In the genomic region with DNA sequence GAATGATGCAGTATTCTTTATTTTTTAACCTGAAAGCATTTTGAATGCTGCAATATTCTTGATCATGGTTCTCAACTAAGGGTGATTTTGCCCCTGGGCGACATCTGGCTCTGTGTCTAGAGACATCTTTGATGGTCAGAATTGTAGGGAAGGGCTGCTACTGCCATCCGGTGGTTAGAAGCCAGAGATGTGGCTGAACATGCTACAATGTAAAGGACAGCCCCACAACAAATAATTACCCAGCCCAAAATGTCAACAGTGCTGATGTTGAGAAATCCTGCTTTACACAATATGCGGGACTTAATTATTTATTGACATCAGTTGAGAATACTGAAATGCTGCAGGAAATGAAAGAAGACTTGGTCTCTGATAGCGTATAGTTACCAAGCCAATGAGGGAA, we compare ENCODE assay signal across 2 cellular contexts.
TF ChIP-seq lines count a peak whose summit lies in the region.

No MANE protein-coding gene starts in this region.

TF ChIP-seq in Ishikawa, 13 proteins besides CTCF, POLR2A, EP300 and RAD21 (continued from another document):
- TF ChIP-seq TAF1 (IDR thresholded peaks at IDR 0.05; ENCODE audit: low read depth): no peak
- TF ChIP-seq, protein P1, sequence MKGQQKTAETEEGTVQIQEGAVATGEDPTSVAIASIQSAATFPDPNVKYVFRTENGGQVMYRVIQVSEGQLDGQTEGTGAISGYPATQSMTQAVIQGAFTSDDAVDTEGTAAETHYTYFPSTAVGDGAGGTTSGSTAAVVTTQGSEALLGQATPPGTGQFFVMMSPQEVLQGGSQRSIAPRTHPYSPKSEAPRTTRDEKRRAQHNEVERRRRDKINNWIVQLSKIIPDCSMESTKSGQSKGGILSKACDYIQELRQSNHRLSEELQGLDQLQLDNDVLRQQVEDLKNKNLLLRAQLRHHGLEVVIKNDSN (IDR thresholded peaks at IDR 0.05): no peak
- TF ChIP-seq ZBTB7A (IDR thresholded peaks at IDR 0.05; ENCODE audit: low read depth): no peak
- no peak for TF ChIP-seq TCF12 (IDR thresholded peaks at IDR 0.05; ENCODE audit: low read depth)
- TF ChIP-seq CEBPB (IDR thresholded peaks at IDR 0.05): no peak
- TF ChIP-seq EGR1 (IDR thresholded peaks at IDR 0.05): no peak
- TF ChIP-seq, protein P2, sequence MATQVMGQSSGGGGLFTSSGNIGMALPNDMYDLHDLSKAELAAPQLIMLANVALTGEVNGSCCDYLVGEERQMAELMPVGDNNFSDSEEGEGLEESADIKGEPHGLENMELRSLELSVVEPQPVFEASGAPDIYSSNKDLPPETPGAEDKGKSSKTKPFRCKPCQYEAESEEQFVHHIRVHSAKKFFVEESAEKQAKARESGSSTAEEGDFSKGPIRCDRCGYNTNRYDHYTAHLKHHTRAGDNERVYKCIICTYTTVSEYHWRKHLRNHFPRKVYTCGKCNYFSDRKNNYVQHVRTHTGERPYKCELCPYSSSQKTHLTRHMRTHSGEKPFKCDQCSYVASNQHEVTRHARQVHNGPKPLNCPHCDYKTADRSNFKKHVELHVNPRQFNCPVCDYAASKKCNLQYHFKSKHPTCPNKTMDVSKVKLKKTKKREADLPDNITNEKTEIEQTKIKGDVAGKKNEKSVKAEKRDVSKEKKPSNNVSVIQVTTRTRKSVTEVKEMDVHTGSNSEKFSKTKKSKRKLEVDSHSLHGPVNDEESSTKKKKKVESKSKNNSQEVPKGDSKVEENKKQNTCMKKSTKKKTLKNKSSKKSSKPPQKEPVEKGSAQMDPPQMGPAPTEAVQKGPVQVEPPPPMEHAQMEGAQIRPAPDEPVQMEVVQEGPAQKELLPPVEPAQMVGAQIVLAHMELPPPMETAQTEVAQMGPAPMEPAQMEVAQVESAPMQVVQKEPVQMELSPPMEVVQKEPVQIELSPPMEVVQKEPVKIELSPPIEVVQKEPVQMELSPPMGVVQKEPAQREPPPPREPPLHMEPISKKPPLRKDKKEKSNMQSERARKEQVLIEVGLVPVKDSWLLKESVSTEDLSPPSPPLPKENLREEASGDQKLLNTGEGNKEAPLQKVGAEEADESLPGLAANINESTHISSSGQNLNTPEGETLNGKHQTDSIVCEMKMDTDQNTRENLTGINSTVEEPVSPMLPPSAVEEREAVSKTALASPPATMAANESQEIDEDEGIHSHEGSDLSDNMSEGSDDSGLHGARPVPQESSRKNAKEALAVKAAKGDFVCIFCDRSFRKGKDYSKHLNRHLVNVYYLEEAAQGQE (IDR thresholded peaks at IDR 0.05; ENCODE audit: low read depth): no peak
- TF ChIP-seq NFIC (IDR thresholded peaks at IDR 0.05): no peak
- no peak for TF ChIP-seq CREB1 (IDR thresholded peaks at IDR 0.05; ENCODE audit: low read depth)

TF ChIP-seq in HepG2, 621 proteins besides CTCF, POLR2A, EP300 and RAD21 (continues in another document):
- TF ChIP-seq, protein P3, sequence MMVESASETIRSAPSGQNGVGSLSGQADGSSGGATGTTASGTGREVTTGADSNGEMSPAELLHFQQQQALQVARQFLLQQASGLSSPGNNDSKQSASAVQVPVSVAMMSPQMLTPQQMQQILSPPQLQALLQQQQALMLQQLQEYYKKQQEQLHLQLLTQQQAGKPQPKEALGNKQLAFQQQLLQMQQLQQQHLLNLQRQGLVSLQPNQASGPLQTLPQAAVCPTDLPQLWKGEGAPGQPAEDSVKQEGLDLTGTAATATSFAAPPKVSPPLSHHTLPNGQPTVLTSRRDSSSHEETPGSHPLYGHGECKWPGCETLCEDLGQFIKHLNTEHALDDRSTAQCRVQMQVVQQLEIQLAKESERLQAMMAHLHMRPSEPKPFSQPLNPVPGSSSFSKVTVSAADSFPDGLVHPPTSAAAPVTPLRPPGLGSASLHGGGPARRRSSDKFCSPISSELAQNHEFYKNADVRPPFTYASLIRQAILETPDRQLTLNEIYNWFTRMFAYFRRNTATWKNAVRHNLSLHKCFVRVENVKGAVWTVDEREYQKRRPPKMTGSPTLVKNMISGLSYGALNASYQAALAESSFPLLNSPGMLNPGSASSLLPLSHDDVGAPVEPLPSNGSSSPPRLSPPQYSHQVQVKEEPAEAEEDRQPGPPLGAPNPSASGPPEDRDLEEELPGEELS (CRISPR knock-in tag; IDR thresholded peaks at IDR 0.05): peak; percentile 44; the same call in 1 of the 2 replicates
- TF ChIP-seq, protein P4, sequence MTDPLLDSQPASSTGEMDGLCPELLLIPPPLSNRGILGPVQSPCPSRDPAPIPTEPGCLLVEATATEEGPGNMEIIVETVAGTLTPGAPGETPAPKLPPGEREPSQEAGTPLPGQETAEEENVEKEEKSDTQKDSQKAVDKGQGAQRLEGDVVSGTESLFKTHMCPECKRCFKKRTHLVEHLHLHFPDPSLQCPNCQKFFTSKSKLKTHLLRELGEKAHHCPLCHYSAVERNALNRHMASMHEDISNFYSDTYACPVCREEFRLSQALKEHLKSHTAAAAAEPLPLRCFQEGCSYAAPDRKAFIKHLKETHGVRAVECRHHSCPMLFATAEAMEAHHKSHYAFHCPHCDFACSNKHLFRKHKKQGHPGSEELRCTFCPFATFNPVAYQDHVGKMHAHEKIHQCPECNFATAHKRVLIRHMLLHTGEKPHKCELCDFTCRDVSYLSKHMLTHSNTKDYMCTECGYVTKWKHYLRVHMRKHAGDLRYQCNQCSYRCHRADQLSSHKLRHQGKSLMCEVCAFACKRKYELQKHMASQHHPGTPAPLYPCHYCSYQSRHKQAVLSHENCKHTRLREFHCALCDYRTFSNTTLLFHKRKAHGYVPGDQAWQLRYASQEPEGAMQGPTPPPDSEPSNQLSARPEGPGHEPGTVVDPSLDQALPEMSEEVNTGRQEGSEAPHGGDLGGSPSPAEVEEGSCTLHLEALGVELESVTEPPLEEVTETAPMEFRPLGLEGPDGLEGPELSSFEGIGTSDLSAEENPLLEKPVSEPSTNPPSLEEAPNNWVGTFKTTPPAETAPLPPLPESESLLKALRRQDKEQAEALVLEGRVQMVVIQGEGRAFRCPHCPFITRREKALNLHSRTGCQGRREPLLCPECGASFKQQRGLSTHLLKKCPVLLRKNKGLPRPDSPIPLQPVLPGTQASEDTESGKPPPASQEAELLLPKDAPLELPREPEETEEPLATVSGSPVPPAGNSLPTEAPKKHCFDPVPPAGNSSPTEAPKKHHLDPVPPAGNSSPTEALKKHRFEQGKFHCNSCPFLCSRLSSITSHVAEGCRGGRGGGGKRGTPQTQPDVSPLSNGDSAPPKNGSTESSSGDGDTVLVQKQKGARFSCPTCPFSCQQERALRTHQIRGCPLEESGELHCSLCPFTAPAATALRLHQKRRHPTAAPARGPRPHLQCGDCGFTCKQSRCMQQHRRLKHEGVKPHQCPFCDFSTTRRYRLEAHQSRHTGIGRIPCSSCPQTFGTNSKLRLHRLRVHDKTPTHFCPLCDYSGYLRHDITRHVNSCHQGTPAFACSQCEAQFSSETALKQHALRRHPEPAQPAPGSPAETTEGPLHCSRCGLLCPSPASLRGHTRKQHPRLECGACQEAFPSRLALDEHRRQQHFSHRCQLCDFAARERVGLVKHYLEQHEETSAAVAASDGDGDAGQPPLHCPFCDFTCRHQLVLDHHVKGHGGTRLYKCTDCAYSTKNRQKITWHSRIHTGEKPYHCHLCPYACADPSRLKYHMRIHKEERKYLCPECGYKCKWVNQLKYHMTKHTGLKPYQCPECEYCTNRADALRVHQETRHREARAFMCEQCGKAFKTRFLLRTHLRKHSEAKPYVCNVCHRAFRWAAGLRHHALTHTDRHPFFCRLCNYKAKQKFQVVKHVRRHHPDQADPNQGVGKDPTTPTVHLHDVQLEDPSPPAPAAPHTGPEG (CRISPR knock-in tag; IDR thresholded peaks at IDR 0.05): no peak
- TF ChIP-seq HNRNPH1 (optimal IDR thresholded peaks at IDR 0.05; ENCODE audit: low read depth, low read length): no peak
- no peak for TF ChIP-seq HMGA1 (CRISPR knock-in tag; conservative IDR thresholded peaks at IDR 0.05)
- TF ChIP-seq, protein P5, sequence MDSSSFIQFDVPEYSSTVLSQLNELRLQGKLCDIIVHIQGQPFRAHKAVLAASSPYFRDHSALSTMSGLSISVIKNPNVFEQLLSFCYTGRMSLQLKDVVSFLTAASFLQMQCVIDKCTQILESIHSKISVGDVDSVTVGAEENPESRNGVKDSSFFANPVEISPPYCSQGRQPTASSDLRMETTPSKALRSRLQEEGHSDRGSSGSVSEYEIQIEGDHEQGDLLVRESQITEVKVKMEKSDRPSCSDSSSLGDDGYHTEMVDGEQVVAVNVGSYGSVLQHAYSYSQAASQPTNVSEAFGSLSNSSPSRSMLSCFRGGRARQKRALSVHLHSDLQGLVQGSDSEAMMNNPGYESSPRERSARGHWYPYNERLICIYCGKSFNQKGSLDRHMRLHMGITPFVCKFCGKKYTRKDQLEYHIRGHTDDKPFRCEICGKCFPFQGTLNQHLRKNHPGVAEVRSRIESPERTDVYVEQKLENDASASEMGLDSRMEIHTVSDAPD (CRISPR knock-in tag; IDR thresholded peaks at IDR 0.05): no peak
- TF ChIP-seq ZNF12 (CRISPR knock-in tag; IDR thresholded peaks at IDR 0.05): 0 out of 2 replicates have a peak, but pooled peaks have one; percentile 31
- no peak for TF ChIP-seq SIN3A (IDR thresholded peaks at IDR 0.05; ENCODE audit: borderline replicate concordance, low read depth, low read length)
- TF ChIP-seq ZNF180 (CRISPR knock-in tag; IDR thresholded peaks at IDR 0.05; ENCODE audit: borderline replicate concordance, low read depth): no peak
- no peak for TF ChIP-seq CC2D1A (CRISPR knock-in tag; IDR thresholded peaks at IDR 0.05)
- TF ChIP-seq MAZ (IDR thresholded peaks at IDR 0.05; ENCODE audit: borderline replicate concordance, low read depth, low read length): no peak
- no peak for TF ChIP-seq MAZ (CRISPR knock-in tag; IDR thresholded peaks at IDR 0.05; ENCODE audit: low read depth)
- TF ChIP-seq RFX3 (CRISPR knock-in tag; IDR thresholded peaks at IDR 0.05): no peak
- no peak for TF ChIP-seq RELA (CRISPR knock-in tag; IDR thresholded peaks at IDR 0.05)
- no peak for TF ChIP-seq SP4 (CRISPR knock-in tag; IDR thresholded peaks at IDR 0.05)
- no peak for TF ChIP-seq ARNT2 (CRISPR knock-in tag; IDR thresholded peaks at IDR 0.05; ENCODE audit: low read depth)
- TF ChIP-seq GATAD2A (CRISPR knock-in tag; IDR thresholded peaks at IDR 0.05): 0 out of 2 replicates have a peak, but pooled peaks have one; percentile 15
- TF ChIP-seq, protein P6, sequence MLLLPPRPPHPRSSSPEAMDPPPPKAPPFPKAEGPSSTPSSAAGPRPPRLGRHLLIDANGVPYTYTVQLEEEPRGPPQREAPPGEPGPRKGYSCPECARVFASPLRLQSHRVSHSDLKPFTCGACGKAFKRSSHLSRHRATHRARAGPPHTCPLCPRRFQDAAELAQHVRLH (CRISPR knock-in tag; IDR thresholded peaks at IDR 0.05; ENCODE audit: borderline replicate concordance, low read depth): no peak
- TF ChIP-seq, protein P7, sequence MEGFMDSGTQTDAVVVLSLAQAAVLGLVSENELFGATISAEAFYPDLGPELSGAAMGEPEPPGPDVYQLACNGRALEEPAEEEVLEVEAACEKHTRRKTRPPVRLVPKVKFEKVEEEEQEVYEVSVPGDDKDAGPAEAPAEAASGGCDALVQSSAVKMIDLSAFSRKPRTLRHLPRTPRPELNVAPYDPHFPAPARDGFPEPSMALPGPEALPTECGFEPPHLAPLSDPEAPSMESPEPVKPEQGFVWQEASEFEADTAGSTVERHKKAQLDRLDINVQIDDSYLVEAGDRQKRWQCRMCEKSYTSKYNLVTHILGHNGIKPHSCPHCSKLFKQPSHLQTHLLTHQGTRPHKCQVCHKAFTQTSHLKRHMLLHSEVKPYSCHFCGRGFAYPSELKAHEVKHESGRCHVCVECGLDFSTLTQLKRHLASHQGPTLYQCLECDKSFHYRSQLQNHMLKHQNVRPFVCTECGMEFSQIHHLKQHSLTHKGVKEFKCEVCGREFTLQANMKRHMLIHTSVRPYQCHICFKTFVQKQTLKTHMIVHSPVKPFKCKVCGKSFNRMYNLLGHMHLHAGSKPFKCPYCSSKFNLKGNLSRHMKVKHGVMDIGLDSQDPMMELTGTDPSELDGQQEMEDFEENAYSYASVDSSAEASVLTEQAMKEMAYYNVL (CRISPR knock-in tag; IDR thresholded peaks at IDR 0.05; ENCODE audit: borderline replicate concordance): no peak
- no peak for TF ChIP-seq KLF11 (CRISPR knock-in tag; IDR thresholded peaks at IDR 0.05)
- TF ChIP-seq, protein P8, sequence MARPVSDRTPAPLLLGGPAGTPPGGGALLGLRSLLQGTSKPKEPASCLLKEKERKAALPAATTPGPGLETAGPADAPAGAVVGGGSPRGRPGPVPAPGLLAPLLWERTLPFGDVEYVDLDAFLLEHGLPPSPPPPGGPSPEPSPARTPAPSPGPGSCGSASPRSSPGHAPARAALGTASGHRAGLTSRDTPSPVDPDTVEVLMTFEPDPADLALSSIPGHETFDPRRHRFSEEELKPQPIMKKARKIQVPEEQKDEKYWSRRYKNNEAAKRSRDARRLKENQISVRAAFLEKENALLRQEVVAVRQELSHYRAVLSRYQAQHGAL (CRISPR knock-in tag; IDR thresholded peaks at IDR 0.05; ENCODE audit: not compliant biosample characterization): no peak
- no peak for TF ChIP-seq ZNF331 (CRISPR knock-in tag; IDR thresholded peaks at IDR 0.05)
- no peak for TF ChIP-seq NFYB (CRISPR knock-in tag; IDR thresholded peaks at IDR 0.05)
- no peak for TF ChIP-seq FOXA1 (IDR thresholded peaks at IDR 0.05)
- peak; percentile 54 for TF ChIP-seq FOXA1 (CRISPR knock-in tag; IDR thresholded peaks at IDR 0.05)
- TF ChIP-seq SAP130 (CRISPR knock-in tag; IDR thresholded peaks at IDR 0.05; ENCODE audit: low read depth): no peak
- TF ChIP-seq CEBPG (CRISPR knock-in tag; IDR thresholded peaks at IDR 0.05): peak; percentile 28; the same call in 1 of the 2 replicates
- TF ChIP-seq SOX6 (IDR thresholded peaks at IDR 0.05): no peak
- TF ChIP-seq SOX6 (CRISPR knock-in tag; IDR thresholded peaks at IDR 0.05): peak; percentile 16; the same call in 1 of the 2 replicates
- TF ChIP-seq NBN (conservative IDR thresholded peaks at IDR 0.05): no peak
- no peak for TF ChIP-seq ZMAT3 (CRISPR knock-in tag; conservative IDR thresholded peaks at IDR 0.05)
- TF ChIP-seq PLRG1 (conservative IDR thresholded peaks at IDR 0.05): no peak
- no peak for TF ChIP-seq ZNF7 (CRISPR knock-in tag; IDR thresholded peaks at IDR 0.05)
- no peak for TF ChIP-seq ZNF552 (CRISPR knock-in tag; IDR thresholded peaks at IDR 0.05; ENCODE audit: borderline replicate concordance)
- no peak for TF ChIP-seq NFRKB (IDR thresholded peaks at IDR 0.05)
- no peak for TF ChIP-seq REPIN1 (CRISPR knock-in tag; IDR thresholded peaks at IDR 0.05; ENCODE audit: borderline replicate concordance, low read depth)
- TF ChIP-seq NFKBIZ (CRISPR knock-in tag; IDR thresholded peaks at IDR 0.05): no peak
- no peak for TF ChIP-seq TCF7 (IDR thresholded peaks at IDR 0.05; ENCODE audit: low read depth)
- no peak for TF ChIP-seq ZMYM4 (CRISPR knock-in tag; IDR thresholded peaks at IDR 0.05)
